In the genomic region with DNA sequence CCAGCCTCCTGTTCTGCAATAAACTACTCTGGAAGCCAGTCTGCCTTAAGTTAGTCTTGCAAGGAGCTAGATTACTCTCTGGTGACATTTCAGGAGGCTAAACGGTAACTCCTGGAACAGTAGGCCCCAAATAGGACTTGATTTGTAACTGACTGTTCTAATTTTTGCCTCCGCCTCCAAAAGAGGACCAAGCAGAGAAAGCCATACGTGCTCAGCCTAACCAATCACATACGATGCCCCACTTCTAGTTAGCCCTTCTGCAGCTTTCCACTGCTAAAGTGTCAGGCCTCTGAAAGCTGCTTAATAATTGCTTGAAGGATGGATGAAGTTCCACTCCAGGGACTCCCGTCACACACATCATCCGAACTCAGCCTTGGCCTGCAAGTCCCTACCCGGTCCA, we compare ENCODE assay signal across 8 cellular contexts. TPM values are rescaled to one million over a fixed set of nuclear protein-coding genes. Genes with fewer than 3 reads are reported as not detected.
DNase-seq lines count a peak whose midpoint lies in the region; ATAC-seq, FAIRE-seq and TF ChIP-seq lines count a peak whose summit lies in the region.

No MANE protein-coding gene starts in this region.

- H3K4me1 ChIP-seq in ascending aorta (peaks cover 0 to 8% of the 10 kb centered on the region in 2 donors), keratinocyte (ENCODE audit: control insufficient read depth, extremely low read depth, insufficient read depth, low read length) (peaks cover 10% of the 10 kb centered on the region)

- DNase-seq in ACHN = peak; percentile 2
- DNase-seq in HT-29 (ENCODE audit: low spot score) = peak; percentile 22
- no peak for DNase-seq in ascending aorta (ENCODE audit: low spot score in 2 of 2)
- no peak for DNase-seq in keratinocyte (ENCODE audit: low read depth, low spot score)
- no peak for DNase-seq in substantia nigra (lab: John Stamatoyannopoulos, UW)
- no peak for DNase-seq in HuH-7 (ENCODE audit: low spot score)

- H3K79me2 ChIP-seq in keratinocyte (ENCODE audit: control insufficient read depth, insufficient read depth, low read length) = peaks cover 34% of the 10 kb centered on the region

- in situ Hi-C loops in ACHN (cut with HindIII; ENCODE audit: low pct_ligation_motif_present, low pct_unique_long_range_greater_than_20kb, low sequenced_read_pairs) = no loop called here

- peak overlapping the region; percentile 84 to 91 for H3K4me3 ChIP-seq in ascending aorta
- H3K4me3 ChIP-seq in keratinocyte (ENCODE audit: control insufficient read depth in 2 of 3, extremely low read depth in 1 of 3, insufficient read depth in 2 of 3, low read depth in 1 of 3, low read length in 3 of 3) = peak overlapping the region; percentile 90 to 98 (median 96)

- peak overlapping the region; percentile 95 for H2AFZ ChIP-seq in keratinocyte (ENCODE audit: control insufficient read depth, low read length)

- dilution Hi-C loops in keratinocyte (cut with MboI; ENCODE audit: extremely low pct_ligation_motif_present, low sequenced_read_pairs) = no loop called here

- H3K27me3 ChIP-seq in ascending aorta (no peaks in the 10 kb centered on the region), keratinocyte (ENCODE audit: control insufficient read depth, extremely low read depth, insufficient read depth, low read length) (no peaks in the 10 kb centered on the region)

- peak overlapping the region; percentile 89 for H3K4me2 ChIP-seq in keratinocyte (ENCODE audit: control insufficient read depth, extremely low read depth, insufficient read depth, low read depth, low read length)

- no peak for FAIRE-seq in keratinocyte (lab: Jason Lieb, UNC)

- no peaks in the 10 kb centered on the region for H4K20me1 ChIP-seq in keratinocyte (ENCODE audit: control insufficient read depth, extremely low read depth, insufficient read depth, low read length)

- no peak for ATAC-seq in GM19463 (IDR thresholded peaks at IDR 0.05; ENCODE audit: unreplicated experiment)
- ATAC-seq in HG03159 (IDR thresholded peaks at IDR 0.05; ENCODE audit: unreplicated experiment) = no peak

- peak overlapping the region; percentile 87 to 97 for H3K27ac ChIP-seq in ascending aorta
- peak overlapping the region; percentile 95 for H3K27ac ChIP-seq in keratinocyte (ENCODE audit: control insufficient read depth, insufficient read depth, low read length)
- peak overlapping the region; percentile 94 for H3K27ac ChIP-seq in substantia nigra (ENCODE audit: low read depth, low read length, poor library complexity, severe bottlenecking)

- no peak for TF ChIP-seq CTCF in ascending aorta (IDR thresholded peaks at IDR 0.05)
- no peak for TF ChIP-seq CTCF in keratinocyte (optimal IDR thresholded peaks at IDR 0.05 in 1 of 3, IDR thresholded peaks at IDR 0.05 in 1 of 3, conservative IDR thresholded peaks at IDR 0.05 in 1 of 3; ENCODE audit: extremely low read depth in 1 of 3, insufficient read depth in 2 of 3, low read length in 3 of 3)

- H3K9me1 ChIP-seq in keratinocyte (ENCODE audit: control insufficient read depth, extremely low read depth, insufficient read depth, low read length) = no peaks in the 10 kb centered on the region

- H3K36me3 ChIP-seq in ascending aorta (peaks cover 22 to 34% of the 10 kb centered on the region in 2 donors), keratinocyte (ENCODE audit: control insufficient read depth in 2 of 2, extremely low read depth in 1 of 2, insufficient read depth in 2 of 2, low read length in 2 of 2) (peaks cover 7 to 8% of the 10 kb centered on the region in 2 experiments)

- peak overlapping the region; percentile 98 for H3K9ac ChIP-seq in keratinocyte (ENCODE audit: control insufficient read depth, extremely low read depth, insufficient read depth, low read length)

- H3K9me3 ChIP-seq in ascending aorta (peaks cover 0 to 10% of the 10 kb centered on the region in 2 donors), keratinocyte (ENCODE audit: control insufficient read depth, low read depth, low read length) (no peaks in the 10 kb centered on the region)

- intact Hi-C loops in ascending aorta (cut with DNase I) = loop anchor here (2.0 to 5.0 kb wide), 3 partner anchors 49 to 1099 kb away; a partner anchor contains a TSS

RNA-seq across cellular contexts. Expression of a gene that starts 0.7 kb away (rescaled TPM):
- 9.3 and 13.5 TPM in 2 replicates for total RNA-seq in HT-29 (2014; rRNA removed; shearing (Covaris generic))
- total RNA-seq in ascending aorta = 22.8 TPM
- 3.2 to 5.8 TPM (median 4.3 TPM) in 3 replicates for polyA plus RNA-seq in keratinocyte
- 0.47 TPM for polyA plus RNA-seq in keratinocyte (2011; ENCODE audit: low read depth)
- polyA plus RNA-seq in keratinocyte (2011; cell fraction: cytosol; rRNA removed) = 1.3 and 2.2 TPM in 2 replicates
- polyA plus RNA-seq in keratinocyte (2011; cell fraction: nucleus; rRNA removed) = 6.0 and 6.9 TPM in 2 replicates
- polyA plus RNA-seq in keratinocyte (2012; ENCODE audit: low replicate concordance) = 2.0 and 4.3 TPM in 2 replicates
- polyA minus RNA-seq in keratinocyte = 18.2 to 27.9 TPM (median 24.4 TPM) in 3 replicates
- 14.0 TPM for polyA minus RNA-seq in keratinocyte (2011; cell fraction: cytosol; rRNA and poly(A)+ RNA removed)
- 20.4 and 35.3 TPM in 2 replicates for polyA minus RNA-seq in keratinocyte (2011; cell fraction: nucleus; rRNA and poly(A)+ RNA removed)

RNA-seq across cellular contexts. Expression of a gene that starts 10.4 kb away (rescaled TPM):
- 0.28 and 0.29 TPM in 2 replicates for total RNA-seq in HT-29 (2014; rRNA removed; shearing (Covaris generic))
- not detected for total RNA-seq in ascending aorta
- polyA plus RNA-seq in keratinocyte = 0.54 to 0.94 TPM (median 0.70 TPM) in 3 replicates
- 0.51 TPM for polyA plus RNA-seq in keratinocyte (2011; ENCODE audit: low read depth)
- 0.55 and 0.56 TPM in 2 replicates for polyA plus RNA-seq in keratinocyte (2011; cell fraction: cytosol; rRNA removed)
- 0.96 and 1.6 TPM in 2 replicates for polyA plus RNA-seq in keratinocyte (2011; cell fraction: nucleus; rRNA removed)
- polyA plus RNA-seq in keratinocyte (2012; ENCODE audit: low replicate concordance) = 0.55 and 2.5 TPM in 2 replicates
- polyA minus RNA-seq in keratinocyte = 0.58 to 0.82 TPM in 2 of 3 replicates, not detected in the other
- not detected for polyA minus RNA-seq in keratinocyte (2011; cell fraction: cytosol; rRNA and poly(A)+ RNA removed)
- polyA minus RNA-seq in keratinocyte (2011; cell fraction: nucleus; rRNA and poly(A)+ RNA removed) = not detected in 2 replicates

RNA-seq across cellular contexts. Expression of a gene that starts 39.1 kb away (rescaled TPM):
- total RNA-seq in HT-29 (2014; rRNA removed; shearing (Covaris generic)) = 59.1 and 59.9 TPM in 2 replicates
- total RNA-seq in ascending aorta = 56.5 TPM
- 10.3 to 16.9 TPM (median 15.2 TPM) in 3 replicates for polyA plus RNA-seq in keratinocyte
- polyA plus RNA-seq in keratinocyte (2011; ENCODE audit: low read depth) = 10.3 TPM
- polyA plus RNA-seq in keratinocyte (2011; cell fraction: cytosol; rRNA removed) = 4.2 and 5.9 TPM in 2 replicates
- polyA plus RNA-seq in keratinocyte (2011; cell fraction: nucleus; rRNA removed) = 42.5 and 43.0 TPM in 2 replicates
- polyA plus RNA-seq in keratinocyte (2012; ENCODE audit: low replicate concordance) = 2.1 and 10.8 TPM in 2 replicates
- 99.8 to 260 TPM (median 199 TPM) in 3 replicates for polyA minus RNA-seq in keratinocyte
- polyA minus RNA-seq in keratinocyte (2011; cell fraction: cytosol; rRNA and poly(A)+ RNA removed) = 67.9 TPM
- 228 and 328 TPM in 2 replicates for polyA minus RNA-seq in keratinocyte (2011; cell fraction: nucleus; rRNA and poly(A)+ RNA removed)

RNA-seq across cellular contexts. Expression of a gene that starts 49.9 kb away (rescaled TPM):
- total RNA-seq in HT-29 (2014; rRNA removed; shearing (Covaris generic)) = 22.1 and 26.6 TPM in 2 replicates
- total RNA-seq in ascending aorta = 183 TPM
- 7.4 to 8.7 TPM (median 7.6 TPM) in 3 replicates for polyA plus RNA-seq in keratinocyte
- polyA plus RNA-seq in keratinocyte (2011; ENCODE audit: low read depth) = 3.7 TPM
- polyA plus RNA-seq in keratinocyte (2011; cell fraction: cytosol; rRNA removed) = 2.7 and 4.1 TPM in 2 replicates
- polyA plus RNA-seq in keratinocyte (2011; cell fraction: nucleus; rRNA removed) = 13.6 and 14.0 TPM in 2 replicates
- polyA plus RNA-seq in keratinocyte (2012; ENCODE audit: low replicate concordance) = 5.5 and 6.6 TPM in 2 replicates
- polyA minus RNA-seq in keratinocyte = 34.1 to 44.6 TPM (median 42.3 TPM) in 3 replicates
- 13.0 TPM for polyA minus RNA-seq in keratinocyte (2011; cell fraction: cytosol; rRNA and poly(A)+ RNA removed)
- polyA minus RNA-seq in keratinocyte (2011; cell fraction: nucleus; rRNA and poly(A)+ RNA removed) = 21.9 and 50.5 TPM in 2 replicates

Comparison
In these comparisons a context has a peak if more than half of its experiments do, and no peak if none do; other contexts are left out.
1. DNase-seq: peak in ACHN (single experiment) and HT-29 (single experiment); none in ascending aorta (0 of 2), keratinocyte (single experiment), substantia nigra (0 of 49) and HuH-7 (single experiment).
2. Peak in every context shown above with its lines, with median percentiles within 50 percentile points of each other: H3K27ac ChIP-seq.